10 cellular contexts compared by ENCODE assay signal in the genomic region with DNA sequence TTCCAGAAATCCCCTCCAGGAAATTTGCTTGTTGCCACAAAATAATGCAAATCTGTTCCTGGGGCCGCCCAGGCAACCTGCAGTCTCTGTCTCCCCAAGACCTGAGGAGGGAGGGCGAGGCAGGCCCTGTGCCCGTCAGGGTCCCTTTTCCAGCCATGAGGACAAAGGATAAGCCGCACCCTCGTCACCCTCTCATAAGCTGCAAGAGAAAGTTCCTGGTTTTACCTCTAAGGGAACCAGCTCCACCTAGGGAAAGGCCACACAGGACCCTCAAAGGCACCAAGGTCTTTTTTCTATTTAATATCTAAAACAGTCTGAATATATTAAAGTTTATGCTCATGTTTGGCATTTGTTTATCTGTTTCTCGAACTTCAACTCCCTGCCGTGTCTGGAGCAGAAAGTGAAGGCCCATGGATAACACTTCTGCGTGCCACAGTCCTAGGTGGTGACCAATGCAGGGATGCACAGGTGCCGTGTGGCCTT. TPM values are rescaled to one million over a fixed set of nuclear protein-coding genes. Genes with fewer than 3 reads are reported as not detected.
DNase-seq lines count a peak whose midpoint lies in the region; ATAC-seq, FAIRE-seq and TF ChIP-seq lines count a peak whose summit lies in the region.
"Had no signal": no experiment of that assay in that cellular context is flagged by ENCODE, and none has a peak within 500 bp of the region (broad histone marks: within the 10 kb centered on the region; RNA-seq: fewer than 3 reads in every experiment).

No MANE protein-coding gene starts in this region.

- H3K27me3 ChIP-seq in hepatocyte (no peaks in the 10 kb centered on the region), pancreas (no peaks in the 10 kb centered on the region)

- no peak for TF ChIP-seq EP300 in A549 (IDR thresholded peaks at IDR 0.05)

- no peak for TF ChIP-seq RAD21 in A549 (conservative IDR thresholded peaks at IDR 0.05 in 1 of 2, IDR thresholded peaks at IDR 0.05 in 1 of 2)

- ATAC-seq in A549 = peak; percentile 2 to 8; a peak in 5 of 6 replicates
- no peak for ATAC-seq in T-helper 17 cell
- no peak for ATAC-seq in pancreas
- no peak for ATAC-seq in GM21717 (IDR thresholded peaks at IDR 0.05; ENCODE audit: unreplicated experiment)
- ATAC-seq: activated CD4-positive, alpha-beta T cell treated with anti-CD3 and anti-CD28 coated beads for 36 hours had no signal

- H3K27ac ChIP-seq in A549 = peak overlapping the region; percentile 91 to 97
- peak overlapping the region; percentile 95 for H3K27ac ChIP-seq in hepatocyte
- H3K27ac ChIP-seq in pancreas = peak overlapping the region; percentile 31 to 81 (median 57)

- no peaks in the 10 kb centered on the region for H4K20me1 ChIP-seq in hepatocyte (ENCODE audit: insufficient read depth, poor library complexity, severe bottlenecking)

- H3K4me2 ChIP-seq in A549 (peak overlapping the region; percentile 81), hepatocyte (peak overlapping the region; percentile 12)

- no peak overlapping the region for H3K4me3 ChIP-seq in A549
- H3K4me3 ChIP-seq in hepatocyte = no peak overlapping the region
- H3K4me3 ChIP-seq in pancreas = no peak overlapping the region

- WGBS in A549 (ENCODE audit: missing lambda C conversion rate) = 49% methylated on average over 9 of the region's 9 CpGs
- 90% methylated on average over 9 of the region's 9 CpGs for WGBS in hepatocyte (ENCODE audit: low lambda C conversion rate, missing lambda C conversion rate)
- WGBS in pancreas, 2 donors = 76 to 78% methylated on average over 9 of the region's 9 CpGs

- H3K9me3 ChIP-seq in A549 = no peaks in the 10 kb centered on the region
- no peaks in the 10 kb centered on the region for H3K9me3 ChIP-seq in T-helper 17 cell (ENCODE audit: control insufficient read depth, low read length, poor library complexity, severe bottlenecking)
- no peaks in the 10 kb centered on the region for H3K9me3 ChIP-seq in hepatocyte (ENCODE audit: low read depth)
- no peaks in the 10 kb centered on the region for H3K9me3 ChIP-seq in pancreas

- POLR2A ChIA-PET in A549 (lab: Yijun Ruan, JAX) = interaction anchor here (0.6 to 2.8 kb wide), 5 partner anchors 28 to 66 kb away, joined by 3 to 45 read pairs (median 7); partner anchors contain the start of genes NFKBIA and PSMA6

- no peaks in the 10 kb centered on the region for H3K9me2 ChIP-seq in hepatocyte (replicated peaks; ENCODE audit: insufficient read depth)

- TF ChIP-seq POLR2A in A549 (IDR thresholded peaks at IDR 0.05; ENCODE audit: low read length) = no peak

- FAIRE-seq in A549 (lab: Jason Lieb, UNC) = no peak
- FAIRE-seq in pancreas (lab: Jason Lieb, UNC) = no peak

- no peaks in the 10 kb centered on the region for H3K79me2 ChIP-seq in hepatocyte

- no peak overlapping the region for H3K4me3 Mint-ChIP-seq in T-helper 17 cell
- H3K4me3 Mint-ChIP-seq: activated CD4-positive, alpha-beta T cell treated with anti-CD3 and anti-CD28 coated beads for 36 hours; B cell had no signal

- H3K4me1 ChIP-seq in A549 = peaks cover 84% of the 10 kb centered on the region
- H3K4me1 ChIP-seq in hepatocyte (ENCODE audit: insufficient read depth) = peaks cover 62% of the 10 kb centered on the region
- peaks cover 44 to 56% (median 54%) of the 10 kb centered on the region in 3 donors for H3K4me1 ChIP-seq in pancreas

- intact Hi-C loops in pancreas (cut with DNase I) = no loop called here

- CTCF ChIA-PET in A549 (lab: Yijun Ruan, JAX) = interaction anchor here (0.8 to 1.8 kb wide), 5 partner anchors 26 to 76 kb away, joined by 3 to 7 read pairs (median 4); no protein-coding TSS in a partner anchor

- no peaks in the 10 kb centered on the region for H3K36me3 Mint-ChIP-seq in T-helper 17 cell (ENCODE audit: low read depth)

- DNase-seq in A549 (ENCODE audit: low read depth in 1 of 2, low spot score in 1 of 2) (no peak), T-helper 17 cell (no peak), hepatocyte (ENCODE audit: low spot score) (no peak), pancreas (no peak), HCEC 1CT (no peak), inferior parietal cortex (ENCODE audit: extremely low spot score) (no peak), NCI-H146 treated with DMSO at 0.1 percent for 48 hours (lab: John Stamatoyannopoulos, UW; ENCODE audit: unreplicated experiment) (no peak)
- DNase-seq: activated CD4-positive, alpha-beta T cell treated with anti-CD3 and anti-CD28 coated beads for 36 hours had no signal

- no peak for TF ChIP-seq CTCF in A549 (IDR thresholded peaks at IDR 0.05)
- TF ChIP-seq CTCF in hepatocyte (IDR thresholded peaks at IDR 0.05; ENCODE audit: poor library complexity) = no peak
- no peak for TF ChIP-seq CTCF in pancreas (IDR thresholded peaks at IDR 0.05)

- H3K27me3 Mint-ChIP-seq in T-helper 17 cell = no peaks in the 10 kb centered on the region
- H3K27me3 Mint-ChIP-seq: activated CD4-positive, alpha-beta T cell treated with anti-CD3 and anti-CD28 coated beads for 36 hours; B cell had no signal

- peaks cover 17% of the 10 kb centered on the region for H3K4me1 Mint-ChIP-seq in T-helper 17 cell

- peak overlapping the region; percentile 53 for H3K27ac Mint-ChIP-seq in T-helper 17 cell
- H3K27ac Mint-ChIP-seq: activated CD4-positive, alpha-beta T cell treated with anti-CD3 and anti-CD28 coated beads for 36 hours; B cell had no signal

- peak overlapping the region; percentile 18 for H2AFZ ChIP-seq in hepatocyte

- H3K36me3 ChIP-seq in hepatocyte (replicated peaks; ENCODE audit: insufficient read depth, low read depth) (no peaks in the 10 kb centered on the region), pancreas (no peaks in the 10 kb centered on the region)

TF ChIP-seq in A549, 52 proteins besides CTCF, POLR2A, EP300 and RAD21:
- TF ChIP-seq EHF (CRISPR knock-in tag; IDR thresholded peaks at IDR 0.05) = peak; percentile 27; the same call in 1 of the 2 replicates
- TF ChIP-seq FOSB (CRISPR knock-in tag; IDR thresholded peaks at IDR 0.05) = no peak
- TF ChIP-seq MAX (IDR thresholded peaks at IDR 0.05) = 0 out of 2 replicates have a peak, but pooled peaks have one; percentile 3
- no peak for TF ChIP-seq KDM1A (IDR thresholded peaks at IDR 0.05; ENCODE audit: low read depth)

RNA-seq across cellular contexts. Expression of gene PSMA6, which starts 44.9 kb away (rescaled TPM):
- polyA plus RNA-seq in A549 (2011; rRNA removed) (321 and 369 TPM in 2 replicates), A549 (2017; fragmentation: RNase III; extraction: RNeasy Plus Mini Kit Qiagen cat#74134 plus additional on column Dnase treatment) (395 to 409 TPM (median 406 TPM) in 3 replicates), hepatocyte (216 and 228 TPM in 2 replicates), pancreas (10 to 100 TPM; 41.2 to 83.3 TPM)
- polyA plus RNA-seq in A549 (2012; cell fraction: cytosol; rRNA removed) = 195 and 206 TPM in 2 replicates
- 92.2 and 156 TPM in 2 replicates for polyA plus RNA-seq in A549 (2012; cell fraction: nucleus; rRNA removed)
- polyA minus RNA-seq in A549 (2011; rRNA and poly(A)+ RNA removed) = 86.4 and 111 TPM in 2 replicates
- total RNA-seq in T-helper 17 cell (100 to 1,000 TPM; 115 to 117 TPM), hepatocyte (252 and 260 TPM in 2 replicates), pancreas (10 to 100 TPM; 41.4 to 71.3 (median 58.4) TPM)

Comparison
In these comparisons a context has a peak if more than half of its experiments do, and no peak if none do; other contexts are left out.
1. ATAC-seq: peak in A549 (2 of 2); none in T-helper 17 cell (single experiment), pancreas (0 of 4) and GM21717 (single experiment).
2. Peak in every context shown above with its lines, with median percentiles within 50 percentile points of each other: H3K27ac ChIP-seq.